Comparison of ENCODE assay signal across 8 cellular contexts in the genomic region with DNA sequence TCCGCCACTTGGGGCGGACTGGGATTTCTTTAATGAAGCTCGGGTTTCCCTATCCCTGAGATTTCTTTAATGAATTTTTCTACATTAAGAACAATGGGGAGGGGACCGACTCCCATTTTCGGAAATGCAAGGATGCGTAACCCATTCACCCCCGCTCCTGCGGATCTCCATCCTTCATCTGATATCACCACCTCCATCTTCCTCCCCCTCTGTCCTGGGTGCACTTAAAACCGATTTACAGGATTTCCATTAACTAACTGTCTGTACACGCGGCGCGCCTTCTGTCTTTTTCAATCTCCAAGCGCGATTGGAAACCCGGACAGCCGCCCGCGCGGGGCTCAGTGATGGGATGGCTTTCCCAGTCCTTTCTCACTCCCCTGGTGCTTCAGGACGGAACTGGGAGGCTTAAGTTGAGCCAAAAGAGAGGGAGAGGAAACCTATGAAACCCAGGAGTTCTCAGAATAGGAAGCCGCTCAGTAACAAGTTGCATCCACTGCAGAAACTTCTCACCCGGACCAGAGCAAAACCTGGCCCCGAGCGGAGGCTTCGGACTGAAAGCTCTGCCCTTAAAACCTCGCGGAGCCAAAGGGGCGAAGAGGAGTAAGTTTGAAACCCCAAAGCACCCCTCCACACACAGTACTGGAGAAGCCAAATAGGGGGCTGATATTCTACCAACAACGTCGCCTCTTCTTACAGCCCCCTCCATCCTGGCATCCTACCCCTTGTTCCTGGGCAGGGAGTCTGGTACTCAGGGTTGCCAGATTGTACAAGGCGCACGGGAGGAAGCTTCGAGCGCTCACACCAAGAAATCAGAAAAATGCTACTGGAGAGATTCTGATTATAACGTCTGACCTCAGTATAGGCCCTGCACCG.
DNase-seq lines count a peak whose midpoint lies in the region; TF ChIP-seq lines count a peak whose summit lies in the region.

No MANE protein-coding gene starts in this region.

- no peaks in the 10 kb centered on the region for H3K9me3 ChIP-seq in subcutaneous abdominal adipose tissue (ENCODE audit: control insufficient read depth in 5 of 5, low read length in 5 of 5)

- peak; percentile 15 for DNase-seq in activated CD4-positive, alpha-beta T cell treated with anti-CD3 and anti-CD28 coated beads for 48 hours
- DNase-seq in activated CD4-positive, alpha-beta T cell treated with anti-CD3 and anti-CD28 coated beads for 4 hours, result no peak
- DNase-seq in astrocyte of the cerebellum (ENCODE audit: low read depth) (no peak), iris pigment epithelial cell (ENCODE audit: low read depth) (peak; percentile 60), NCI-H2171 (lab: John Stamatoyannopoulos, UW) (no peak), OCI-M2 (lab: John Stamatoyannopoulos, UW; ENCODE audit: unreplicated experiment) (no peak)
- DNase-seq in stimulated activated CD4-positive, alpha-beta T cell treated with anti-CD3 and anti-CD28 coated beads, Interleukin-2, amount 100 ng/mL, for 48 hours, result no peak

- in situ Hi-C loops in astrocyte of the cerebellum (cut with HindIII; ENCODE audit: low sequenced_read_pairs), result loop anchor here (25.0 kb wide), 3 partner anchors 794 to 1244 kb away; no protein-coding TSS in a partner anchor

- H3K27ac ChIP-seq in subcutaneous abdominal adipose tissue (ENCODE audit: low read depth, low read length), result peak overlapping the region; percentile 79

- peak overlapping the region in 3 of 5 donors; percentile 30 to 92 (median 64) for H3K9ac ChIP-seq in subcutaneous abdominal adipose tissue (ENCODE audit: low read length in 5 of 5)

- H3K36me3 ChIP-seq in subcutaneous abdominal adipose tissue (ENCODE audit: control insufficient read depth in 5 of 5, insufficient read depth in 5 of 5, low read length in 5 of 5), result no peaks in the 10 kb centered on the region

- H3K4me3 ChIP-seq in astrocyte of the cerebellum (ENCODE audit: low read depth, low read length), result peak overlapping the region; percentile 90
- H3K4me3 ChIP-seq in subcutaneous abdominal adipose tissue (ENCODE audit: low read depth in 1 of 5, low read length in 5 of 5), result peak overlapping the region; percentile 72 to 92 (median 77)

- TF ChIP-seq CTCF in astrocyte of the cerebellum (IDR thresholded peaks at IDR 0.05; ENCODE audit: low read depth, low read length, missing control alignments), result peak; percentile 1

- H3K27me3 ChIP-seq in subcutaneous abdominal adipose tissue (ENCODE audit: control insufficient read depth in 5 of 5, insufficient read depth in 4 of 5, low read length in 5 of 5), result peaks cover 0 to 11% (median 3%) of the 10 kb centered on the region in 5 donors

- H3K4me1 ChIP-seq in subcutaneous abdominal adipose tissue (ENCODE audit: control insufficient read depth in 5 of 5, insufficient read depth in 5 of 5, low read length in 5 of 5), result peaks cover 3 to 78% (median 70%) of the 10 kb centered on the region in 5 donors

Comparison
In these comparisons a context has a peak if more than half of its experiments do, and no peak if none do; other contexts are left out.
1. DNase-seq: peak in activated CD4-positive, alpha-beta T cell treated with anti-CD3 and anti-CD28 coated beads for 48 hours (single experiment) and iris pigment epithelial cell (single experiment); none in activated CD4-positive, alpha-beta T cell treated with anti-CD3 and anti-CD28 coated beads for 4 hours (0 of 2), astrocyte of the cerebellum (single experiment), NCI-H2171 (single experiment), stimulated activated CD4-positive, alpha-beta T cell treated with anti-CD3 and anti-CD28 coated beads, Interleukin-2, amount 100 ng/mL, for 48 hours (0 of 2) and OCI-M2 (single experiment).